Comparison of ENCODE assay signal across 22 cellular contexts in genomic region chr15:58701376-58701775, GRCh38. TPM values are rescaled to one million over a fixed set of nuclear protein-coding genes. Genes with fewer than 3 reads are reported as not detected.
A peak's percentile ranks its signal among the peaks of the same experiment; 100 is the strongest.
DNase-seq lines count a peak whose midpoint lies in the region; ATAC-seq and TF ChIP-seq lines count a peak whose summit lies in the region.
"Had no signal": no experiment of that assay in that cellular context is flagged by ENCODE, and none has a peak within 500 bp of the region (broad histone marks: within the 10 kb centered on the region; RNA-seq: fewer than 3 reads in every experiment).

No MANE protein-coding gene starts in this region.

- TF ChIP-seq CTCF in natural killer cell (IDR thresholded peaks at IDR 0.05) = no peak
- TF ChIP-seq CTCF in ascending aorta (IDR thresholded peaks at IDR 0.05) = no peak

- DNase-seq in natural killer cell (no peak), NCI-H526 (lab: John Stamatoyannopoulos, UW) (peak; percentile 91 to 95), fibroblast of the conjunctiva (ENCODE audit: low read depth) (peak; percentile 9), ascending aorta (ENCODE audit: low spot score in 2 of 2) (no peak)
- no peak for DNase-seq in natural killer cell treated with Interleukin-12 subunit alpha and Interleukin-12 subunit beta and Interleukin-15 and Interleukin-18, amount 100 ng/mL, for 72 hours (ENCODE audit: low spot score)
- no peak for DNase-seq in activated naive CD4-positive, alpha-beta T cell treated with anti-CD3 and anti-CD28 coated beads for 36 hours
- DNase-seq in stimulated activated CD4-positive, alpha-beta T cell treated with anti-CD3 and anti-CD28 coated beads, Interleukin-4, amount 100 ng/mL, for 1 hour = no peak
- DNase-seq: CD4-positive, alpha-beta T cell; COR-L47; DMS79; GM23248; MV-4-11; NCI-H1694; NCI-H2081 treated with DMSO at 0.1 percent for 48 hours; NCI-H2171 treated with DMSO at 0.1 percent for 48 hours; NCI-H524 treated with DMSO at 0.1 percent for 48 hours; OCI-M1; Right ventricle myocardium superior; SK-N-SH had no signal

- peaks cover 0 to 18% of the 10 kb centered on the region in 2 donors for H3K9me3 ChIP-seq in ascending aorta
- H3K9me3 ChIP-seq: HAP-1 had no signal

- no peaks in the 10 kb centered on the region for H3K9me3 Mint-ChIP-seq in natural killer cell
- H3K9me3 Mint-ChIP-seq in natural killer cell treated with Interleukin-12 subunit alpha and Interleukin-12 subunit beta and Interleukin-15 and Interleukin-18, amount 100 ng/mL, for 72 hours = peaks cover 4% of the 10 kb centered on the region
- H3K9me3 Mint-ChIP-seq in activated naive CD4-positive, alpha-beta T cell treated with anti-CD3 and anti-CD28 coated beads for 36 hours = peaks cover 24% of the 10 kb centered on the region

- no peaks in the 10 kb centered on the region for H3K27me3 Mint-ChIP-seq in natural killer cell (ENCODE audit: low read depth in 2 of 2)
- H3K27me3 Mint-ChIP-seq in natural killer cell treated with Interleukin-12 subunit alpha and Interleukin-12 subunit beta and Interleukin-15 and Interleukin-18, amount 100 ng/mL, for 72 hours = no peaks in the 10 kb centered on the region
- H3K27me3 Mint-ChIP-seq in activated naive CD4-positive, alpha-beta T cell treated with anti-CD3 and anti-CD28 coated beads for 36 hours (ENCODE audit: low read depth) = no peaks in the 10 kb centered on the region
- H3K27me3 Mint-ChIP-seq: CD4-positive, alpha-beta T cell; IgD-negative memory B cell had no signal

- H3K4me3 Mint-ChIP-seq in natural killer cell = no peak overlapping the region
- H3K4me3 Mint-ChIP-seq in natural killer cell treated with Interleukin-12 subunit alpha and Interleukin-12 subunit beta and Interleukin-15 and Interleukin-18, amount 100 ng/mL, for 72 hours = no peak overlapping the region
- no peak overlapping the region for H3K4me3 Mint-ChIP-seq in activated naive CD4-positive, alpha-beta T cell treated with anti-CD3 and anti-CD28 coated beads for 36 hours
- H3K4me3 Mint-ChIP-seq: CD4-positive, alpha-beta T cell had no signal

- peaks cover 72 to 84% of the 10 kb centered on the region in 2 donors for H3K4me1 Mint-ChIP-seq in natural killer cell
- peaks cover 50 to 63% of the 10 kb centered on the region in 2 donors for H3K4me1 Mint-ChIP-seq in natural killer cell treated with Interleukin-12 subunit alpha and Interleukin-12 subunit beta and Interleukin-15 and Interleukin-18, amount 100 ng/mL, for 72 hours (ENCODE audit: low read depth in 2 of 2)
- H3K4me1 Mint-ChIP-seq in activated naive CD4-positive, alpha-beta T cell treated with anti-CD3 and anti-CD28 coated beads for 36 hours (ENCODE audit: low read depth) = peaks cover 63% of the 10 kb centered on the region

- intact Hi-C loops in natural killer cell (cut with micrococcal nuclease) (no loop called here), ascending aorta (cut with DNase I) (no loop called here)
- intact Hi-C loops in activated naive CD4-positive, alpha-beta T cell treated with anti-CD3 and anti-CD28 coated beads for 36 hours (cut with micrococcal nuclease) = loop anchor here (5.0 kb wide), 1 partner anchor 46 kb away; the partner anchor contains the start of gene ADAM10

- H3K27ac ChIP-seq in ascending aorta = no peak overlapping the region
- H3K27ac ChIP-seq: GM23248 had no signal

- peak overlapping the region; percentile 61 to 83 for H3K27ac Mint-ChIP-seq in natural killer cell
- peak overlapping the region in 1 of 2 donors; percentile 24 for H3K27ac Mint-ChIP-seq in natural killer cell treated with Interleukin-12 subunit alpha and Interleukin-12 subunit beta and Interleukin-15 and Interleukin-18, amount 100 ng/mL, for 72 hours
- H3K27ac Mint-ChIP-seq in activated naive CD4-positive, alpha-beta T cell treated with anti-CD3 and anti-CD28 coated beads for 36 hours = no peak overlapping the region
- H3K27ac Mint-ChIP-seq: CD4-positive, alpha-beta T cell had no signal

- CTCF ChIA-PET in activated naive CD4-positive, alpha-beta T cell treated with anti-CD3 and anti-CD28 coated beads for 36 hours (lab: Charles Lee) = no interaction called here

- no peaks in the 10 kb centered on the region for H3K27me3 ChIP-seq in ascending aorta

- H3K36me3 ChIP-seq in ascending aorta = no peaks in the 10 kb centered on the region

- H3K4me1 ChIP-seq in ascending aorta = no peaks in the 10 kb centered on the region

- H3K4me3 ChIP-seq in ascending aorta = no peak overlapping the region
- H3K4me3 ChIP-seq: GM23248, HAP-1 had no signal

- H3K36me3 Mint-ChIP-seq in natural killer cell = no peaks in the 10 kb centered on the region
- peaks cover 32% of the 10 kb centered on the region for H3K36me3 Mint-ChIP-seq in natural killer cell treated with Interleukin-12 subunit alpha and Interleukin-12 subunit beta and Interleukin-15 and Interleukin-18, amount 100 ng/mL, for 72 hours
- peaks cover 47% of the 10 kb centered on the region for H3K36me3 Mint-ChIP-seq in activated naive CD4-positive, alpha-beta T cell treated with anti-CD3 and anti-CD28 coated beads for 36 hours (ENCODE audit: low read depth)

- ATAC-seq in natural killer cell (no peak), GM19467 (IDR thresholded peaks at IDR 0.05; ENCODE audit: unreplicated experiment) (no peak)
- ATAC-seq in natural killer cell treated with Interleukin-12 subunit alpha and Interleukin-12 subunit beta and Interleukin-15 and Interleukin-18, amount 100 ng/mL, for 72 hours = no peak

RNA-seq across cellular contexts. Expression of gene ADAM10, which starts 48.1 kb away (rescaled TPM):
- total RNA-seq in natural killer cell (100 to 1,000 TPM; 223 to 297 (median 259) TPM), ascending aorta (44.6 TPM)
- 100 to 1,000 TPM in 1 of 2 donors, 10 to 100 TPM in 1; 89.9 to 122 TPM for total RNA-seq in natural killer cell treated with Interleukin-12 subunit alpha and Interleukin-12 subunit beta and Interleukin-15 and Interleukin-18, amount 100 ng/mL, for 72 hours
- total RNA-seq in activated naive CD4-positive, alpha-beta T cell treated with anti-CD3 and anti-CD28 coated beads for 36 hours = 10 to 100 TPM; 70.7 to 76.3 TPM

Comparison
In these comparisons a context has a peak if more than half of its experiments do, and no peak if none do; other contexts are left out.
1. DNase-seq: peak in NCI-H526 (2 of 2) and fibroblast of the conjunctiva (single experiment); none in natural killer cell (single experiment), natural killer cell treated with Interleukin-12 subunit alpha and Interleukin-12 subunit beta and Interleukin-15 and Interleukin-18, amount 100 ng/mL, for 72 hours (single experiment), ascending aorta (0 of 2), activated naive CD4-positive, alpha-beta T cell treated with anti-CD3 and anti-CD28 coated beads for 36 hours (single experiment) and stimulated activated CD4-positive, alpha-beta T cell treated with anti-CD3 and anti-CD28 coated beads, Interleukin-4, amount 100 ng/mL, for 1 hour (single experiment).